In genomic region chr3:12994607-12995388, GRCh38 we compare ENCODE assay signal across 8 cellular contexts.
DNase-seq lines count a peak whose midpoint lies in the region; TF ChIP-seq lines count a peak whose summit lies in the region.

No MANE protein-coding gene starts in this region.

- intact Hi-C loops in left ventricle myocardium inferior (cut with micrococcal nuclease): loop anchor here (10.0 kb wide), 1 partner anchor 130 kb away; no protein-coding TSS in a partner anchor
- intact Hi-C loops in prostate gland (cut with DNase I): loop anchor here (5.0 kb wide), 1 partner anchor 127 kb away; no protein-coding TSS in a partner anchor

- H3K79me2 ChIP-seq in GM23248 (ENCODE audit: insufficient read depth): no peaks in the 10 kb centered on the region
- no peaks in the 10 kb centered on the region for H3K79me2 ChIP-seq in SU-DHL-6 (ENCODE audit: insufficient read depth, low read length)

- H3K4me1 ChIP-seq in GM23248 (ENCODE audit: insufficient read depth): peaks cover 13% of the 10 kb centered on the region
- peaks cover 44% of the 10 kb centered on the region for H3K4me1 ChIP-seq in adipocyte (ENCODE audit: control insufficient read depth, insufficient read depth, low read length)
- peaks cover 63% of the 10 kb centered on the region for H3K4me1 ChIP-seq in left ventricle myocardium inferior
- H3K4me1 ChIP-seq in prostate gland (replicated peaks): no peaks in the 10 kb centered on the region

- no peaks in the 10 kb centered on the region for H3K36me3 ChIP-seq in GM23248 (ENCODE audit: low read depth)
- H3K36me3 ChIP-seq in SU-DHL-6 (ENCODE audit: low read length): no peaks in the 10 kb centered on the region
- H3K36me3 ChIP-seq in adipocyte (ENCODE audit: control insufficient read depth, insufficient read depth, low read length, severe bottlenecking): no peaks in the 10 kb centered on the region
- H3K36me3 ChIP-seq in left ventricle myocardium inferior: no peaks in the 10 kb centered on the region
- no peaks in the 10 kb centered on the region for H3K36me3 ChIP-seq in prostate gland

- H3K4me2 ChIP-seq in GM23248 (ENCODE audit: unreplicated experiment) (peak overlapping the region; percentile 78), SU-DHL-6 (ENCODE audit: low read depth, low read length, poor library complexity, severe bottlenecking) (peak overlapping the region; percentile 65)

- H3K4me3 ChIP-seq in GM23248: peak overlapping the region; percentile 78
- peak overlapping the region; percentile 58 for H3K4me3 ChIP-seq in SU-DHL-6 (ENCODE audit: insufficient read depth, low read length, poor library complexity, severe bottlenecking)
- peak overlapping the region; percentile 89 for H3K4me3 ChIP-seq in adipocyte (ENCODE audit: low read length)
- peak overlapping the region; percentile 92 for H3K4me3 ChIP-seq in left ventricle myocardium inferior
- peak overlapping the region; percentile 59 to 76 for H3K4me3 ChIP-seq in prostate gland

- 1 to 2% methylated on average over 53 of the region's 58 CpGs for WGBS in GM23248 (ENCODE audit: low coverage in 1 of 2, low lambda C conversion rate in 2 of 2, missing lambda C conversion rate in 2 of 2), 2 experiments
- WGBS in prostate gland: under 1% methylated on average over 52 of the region's 58 CpGs

- H3K9me2 ChIP-seq in GM23248 (ENCODE audit: insufficient read depth) (no peaks in the 10 kb centered on the region), SU-DHL-6 (replicated peaks; ENCODE audit: insufficient read depth, low read length) (no peaks in the 10 kb centered on the region)

- DNase-seq in GM03348 (ENCODE audit: low spot score) (peak; percentile 97), GM23248 (peak; percentile 89), Kasumi-1 (lab: John Stamatoyannopoulos, UW) (peak; percentile 59 to 72), adipocyte (ENCODE audit: low read depth) (peak; percentile 95), left ventricle myocardium inferior (peak; percentile 90), prostate gland (ENCODE audit: low spot score) (peak; percentile 82), ureter (ENCODE audit: low spot score) (peak; percentile 91)

- H3K9me3 ChIP-seq in GM23248 (ENCODE audit: low read depth) (no peaks in the 10 kb centered on the region), SU-DHL-6 (ENCODE audit: insufficient read depth, low read length) (no peaks in the 10 kb centered on the region), adipocyte (ENCODE audit: control insufficient read depth, low read length) (no peaks in the 10 kb centered on the region), left ventricle myocardium inferior (replicated peaks) (no peaks in the 10 kb centered on the region), prostate gland (no peaks in the 10 kb centered on the region)

- no peaks in the 10 kb centered on the region for H4K20me1 ChIP-seq in GM23248 (ENCODE audit: insufficient read depth)
- H4K20me1 ChIP-seq in SU-DHL-6 (ENCODE audit: low read depth, low read length): no peaks in the 10 kb centered on the region

- H3K27ac ChIP-seq in GM23248: no peak overlapping the region
- no peak overlapping the region for H3K27ac ChIP-seq in SU-DHL-6 (ENCODE audit: low read depth, low read length)
- peak overlapping the region; percentile 95 for H3K27ac ChIP-seq in left ventricle myocardium inferior (replicated peaks)
- peak overlapping the region; percentile 85 to 86 for H3K27ac ChIP-seq in prostate gland

- H3K27me3 ChIP-seq in GM23248 (replicated peaks; ENCODE audit: insufficient read depth): no peaks in the 10 kb centered on the region
- H3K27me3 ChIP-seq in SU-DHL-6 (ENCODE audit: low read length): no peaks in the 10 kb centered on the region
- no peaks in the 10 kb centered on the region for H3K27me3 ChIP-seq in adipocyte (replicated peaks; ENCODE audit: control insufficient read depth, insufficient read depth, low read length)
- no peaks in the 10 kb centered on the region for H3K27me3 ChIP-seq in left ventricle myocardium inferior (ENCODE audit: low read depth)
- no peaks in the 10 kb centered on the region for H3K27me3 ChIP-seq in prostate gland (replicated peaks; ENCODE audit: insufficient read depth)

- TF ChIP-seq POLR2A in prostate gland (IDR thresholded peaks at IDR 0.05): peak; percentile 75

- H2AFZ ChIP-seq in GM23248 (peak overlapping the region; percentile 95), SU-DHL-6 (ENCODE audit: low read depth, low read length, severe bottlenecking) (peak overlapping the region; percentile 91)

- H3F3A ChIP-seq in GM23248 (ENCODE audit: insufficient read depth) (peaks cover 9% of the 10 kb centered on the region; the same call in 1 of the 2 replicates), SU-DHL-6 (ENCODE audit: insufficient read depth) (no peaks in the 10 kb centered on the region)

- in situ Hi-C loops in GM23248 (cut with MboI): no loop called here

- TF ChIP-seq CTCF in SU-DHL-6 (IDR thresholded peaks at IDR 0.05; ENCODE audit: insufficient read depth, low read length, poor library complexity, severe bottlenecking) (peak; percentile 86), left ventricle myocardium inferior (IDR thresholded peaks at IDR 0.05; ENCODE audit: borderline replicate concordance) (peak; percentile 93), prostate gland (IDR thresholded peaks at IDR 0.05) (peak; percentile 62 to 97 (median 95))

- H3K9ac ChIP-seq in GM23248 (peak overlapping the region; percentile 65), SU-DHL-6 (ENCODE audit: low read length) (peak overlapping the region; percentile 63), adipocyte (ENCODE audit: low read length) (peak overlapping the region; percentile 88)

Comparison
In these comparisons a context has a peak if more than half of its experiments do, and no peak if none do; other contexts are left out.
1. H3K27ac ChIP-seq: peak in left ventricle myocardium inferior (single experiment) and prostate gland (2 of 2); none in GM23248 (single experiment) and SU-DHL-6 (single experiment).
2. Peak in every context shown above with its lines, with median percentiles within 50 percentile points of each other: DNase-seq, H3K4me3 ChIP-seq, H3K9ac ChIP-seq and CTCF ChIP-seq.